18 cellular contexts compared by ENCODE assay signal in genomic region chr9:472676-473075, GRCh38. TPM values are rescaled to one million over a fixed set of nuclear protein-coding genes. Genes with fewer than 3 reads are reported as not detected.
A peak's percentile ranks its signal among the peaks of the same experiment; 100 is the strongest.
DNase-seq lines count a peak whose midpoint lies in the region; ATAC-seq, FAIRE-seq and TF ChIP-seq lines count a peak whose summit lies in the region.
"Had no signal": no experiment of that assay in that cellular context is flagged by ENCODE, and none has a peak within 500 bp of the region (broad histone marks: within the 10 kb centered on the region; RNA-seq: fewer than 3 reads in every experiment).

No MANE protein-coding gene starts in this region.

- DNase-seq in Caki2 (ENCODE audit: low read depth) = peak; percentile 46
- DNase-seq in bronchial epithelial cell (ENCODE audit: low read depth) = peak; percentile 71
- DNase-seq in foreskin keratinocyte = peak; percentile 18 to 54
- DNase-seq in ureter (ENCODE audit: low spot score) = peak; percentile 49
- no peak for DNase-seq in NCI-H345 (lab: John Stamatoyannopoulos, UW)
- DNase-seq: Calu3; CD8-positive, alpha-beta memory T cell; DMS 273 treated with DMSO at 0.1 percent for 48 hours; DMS79 treated with DMSO at 0.1 percent for 48 hours; EL; GOT3; H9; IMR-90 had no signal

- no peak for TF ChIP-seq CTCF in bronchial epithelial cell (IDR thresholded peaks at IDR 0.05; ENCODE audit: insufficient read depth, low read length, severe bottlenecking)
- no peak for TF ChIP-seq CTCF in foreskin keratinocyte (conservative IDR thresholded peaks at IDR 0.05)

- ATAC-seq in foreskin keratinocyte = no peak
- no peak for ATAC-seq in activated CD4-positive, CD25-positive, alpha-beta regulatory T cell treated with anti-CD3 and anti-CD28 coated beads, Interleukin-2, amount 50 U/mL, for 24 hours
- ATAC-seq in GM18505 (IDR thresholded peaks at IDR 0.05; ENCODE audit: unreplicated experiment) = no peak

- H3K27me3 ChIP-seq in bronchial epithelial cell (ENCODE audit: control insufficient read depth, insufficient read depth, low read length) = no peaks in the 10 kb centered on the region
- H3K27me3 ChIP-seq in foreskin keratinocyte = no peaks in the 10 kb centered on the region

- no peak overlapping the region for H3K4me3 ChIP-seq in bronchial epithelial cell (ENCODE audit: low read depth, low read length)

- FAIRE-seq in bronchial epithelial cell (lab: Jason Lieb, UNC) = no peak
- FAIRE-seq: A204.1, G401.6, GM12891 had no signal

- no peak overlapping the region for H3K27ac ChIP-seq in foreskin keratinocyte

- no peaks in the 10 kb centered on the region for H3K36me3 ChIP-seq in bronchial epithelial cell (ENCODE audit: control insufficient read depth, insufficient read depth, low read length)

- TF ChIP-seq POLR2A in GM18505 (IDR thresholded peaks at IDR 0.05; ENCODE audit: borderline replicate concordance, extremely low read depth, insufficient read depth, insufficient read length) = no peak

- peaks cover 7% of the 10 kb centered on the region for H3K4me1 ChIP-seq in foreskin keratinocyte

- in situ Hi-C loops in Caki2 (cut with HindIII; ENCODE audit: low pct_unique_long_range_greater_than_20kb, low sequenced_read_pairs) = no loop called here

RNA-seq across cellular contexts. Expression of gene KANK1, which starts 31.8 kb away (rescaled TPM):
- 64.6 and 67.3 TPM in 2 replicates for total RNA-seq in Caki2 (2014; rRNA removed; shearing (Covaris generic); ENCODE audit: low replicate concordance)
- total RNA-seq in bronchial epithelial cell = 26.9 and 28.0 TPM in 2 replicates
- total RNA-seq in foreskin keratinocyte = 62.4 and 81.6 TPM in 2 replicates
- 27.9 and 37.3 TPM in 2 replicates for polyA plus RNA-seq in foreskin keratinocyte
- 81.1 TPM for total RNA-seq in ureter
